1 cellular context compared by ENCODE assay signal in the genomic region with DNA sequence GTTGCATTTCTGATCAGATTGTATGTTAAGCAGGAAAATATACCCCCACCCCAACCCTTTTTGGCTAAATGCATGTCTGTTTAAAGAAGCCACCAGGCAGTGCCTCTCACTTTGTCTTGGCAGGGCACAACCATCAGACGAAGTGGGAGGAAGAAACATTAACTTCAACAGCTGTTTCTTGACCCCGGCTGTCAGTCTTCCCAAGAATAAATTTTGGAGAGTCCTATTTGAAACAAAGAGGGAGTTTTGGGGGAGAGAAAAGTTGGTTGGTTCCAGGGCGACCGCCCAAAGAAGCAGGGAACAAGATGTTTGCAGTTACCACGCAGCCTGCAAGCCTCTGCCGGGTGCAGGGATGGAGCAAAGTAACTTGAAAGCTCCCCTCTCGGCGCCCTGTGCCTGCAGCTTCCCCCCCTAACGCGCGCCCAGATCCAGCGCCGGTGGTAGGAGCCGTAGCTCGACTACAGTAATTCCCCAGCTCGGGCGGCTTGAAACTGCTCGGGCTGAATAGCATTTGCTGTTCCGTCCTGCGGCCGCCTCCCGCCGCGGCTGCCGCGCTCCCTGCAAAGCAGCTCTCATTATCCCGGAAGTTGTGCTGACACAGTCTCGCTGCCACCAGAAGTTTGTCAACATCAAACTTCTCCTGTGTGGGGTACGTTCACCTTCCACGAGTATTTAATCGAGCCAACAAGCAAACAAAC.
A peak's percentile ranks its signal among the peaks of the same experiment; 100 is the strongest.
TF ChIP-seq lines count a peak whose summit lies in the region.

No MANE protein-coding gene starts in this region.

TF ChIP-seq in HEK293, 187 proteins besides CTCF, POLR2A, EP300 and RAD21 (continued from another document and continues in another):
- TF ChIP-seq, protein P1, sequence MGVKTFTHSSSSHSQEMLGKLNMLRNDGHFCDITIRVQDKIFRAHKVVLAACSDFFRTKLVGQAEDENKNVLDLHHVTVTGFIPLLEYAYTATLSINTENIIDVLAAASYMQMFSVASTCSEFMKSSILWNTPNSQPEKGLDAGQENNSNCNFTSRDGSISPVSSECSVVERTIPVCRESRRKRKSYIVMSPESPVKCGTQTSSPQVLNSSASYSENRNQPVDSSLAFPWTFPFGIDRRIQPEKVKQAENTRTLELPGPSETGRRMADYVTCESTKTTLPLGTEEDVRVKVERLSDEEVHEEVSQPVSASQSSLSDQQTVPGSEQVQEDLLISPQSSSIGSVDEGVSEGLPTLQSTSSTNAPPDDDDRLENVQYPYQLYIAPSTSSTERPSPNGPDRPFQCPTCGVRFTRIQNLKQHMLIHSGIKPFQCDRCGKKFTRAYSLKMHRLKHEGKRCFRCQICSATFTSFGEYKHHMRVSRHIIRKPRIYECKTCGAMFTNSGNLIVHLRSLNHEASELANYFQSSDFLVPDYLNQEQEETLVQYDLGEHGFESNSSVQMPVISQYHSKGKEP (tag by site-specific recombination; IDR thresholded peaks at IDR 0.05), result peak; percentile 93
- no peak for TF ChIP-seq ZNF777 (tag by site-specific recombination; IDR thresholded peaks at IDR 0.05; ENCODE audit: borderline replicate concordance)
- TF ChIP-seq, protein P2, sequence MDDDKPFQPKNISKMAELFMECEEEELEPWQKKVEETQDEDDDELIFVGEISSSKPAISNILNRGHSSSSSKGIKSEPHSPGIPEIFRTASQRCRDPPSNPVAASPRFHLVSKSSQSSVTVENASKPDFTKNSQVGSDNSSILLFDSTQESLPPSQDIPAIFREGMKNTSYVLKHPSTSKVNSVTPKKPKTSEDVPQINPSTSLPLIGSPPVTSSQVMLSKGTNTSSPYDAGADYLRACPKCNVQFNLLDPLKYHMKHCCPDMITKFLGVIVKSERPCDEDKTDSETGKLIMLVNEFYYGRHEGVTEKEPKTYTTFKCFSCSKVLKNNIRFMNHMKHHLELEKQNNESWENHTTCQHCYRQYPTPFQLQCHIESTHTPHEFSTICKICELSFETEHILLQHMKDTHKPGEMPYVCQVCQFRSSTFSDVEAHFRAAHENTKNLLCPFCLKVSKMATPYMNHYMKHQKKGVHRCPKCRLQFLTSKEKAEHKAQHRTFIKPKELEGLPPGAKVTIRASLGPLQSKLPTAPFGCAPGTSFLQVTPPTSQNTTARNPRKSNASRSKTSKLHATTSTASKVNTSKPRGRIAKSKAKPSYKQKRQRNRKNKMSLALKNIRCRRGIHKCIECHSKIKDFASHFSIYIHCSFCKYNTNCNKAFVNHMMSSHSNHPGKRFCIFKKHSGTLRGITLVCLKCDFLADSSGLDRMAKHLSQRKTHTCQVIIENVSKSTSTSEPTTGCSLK (tag by site-specific recombination; IDR thresholded peaks at IDR 0.05), result no peak
- TF ChIP-seq ZNF112 (tag by site-specific recombination; IDR thresholded peaks at IDR 0.05), result no peak
- no peak for TF ChIP-seq ZNF157 (tag by site-specific recombination; IDR thresholded peaks at IDR 0.05)
- TF ChIP-seq, protein P3, sequence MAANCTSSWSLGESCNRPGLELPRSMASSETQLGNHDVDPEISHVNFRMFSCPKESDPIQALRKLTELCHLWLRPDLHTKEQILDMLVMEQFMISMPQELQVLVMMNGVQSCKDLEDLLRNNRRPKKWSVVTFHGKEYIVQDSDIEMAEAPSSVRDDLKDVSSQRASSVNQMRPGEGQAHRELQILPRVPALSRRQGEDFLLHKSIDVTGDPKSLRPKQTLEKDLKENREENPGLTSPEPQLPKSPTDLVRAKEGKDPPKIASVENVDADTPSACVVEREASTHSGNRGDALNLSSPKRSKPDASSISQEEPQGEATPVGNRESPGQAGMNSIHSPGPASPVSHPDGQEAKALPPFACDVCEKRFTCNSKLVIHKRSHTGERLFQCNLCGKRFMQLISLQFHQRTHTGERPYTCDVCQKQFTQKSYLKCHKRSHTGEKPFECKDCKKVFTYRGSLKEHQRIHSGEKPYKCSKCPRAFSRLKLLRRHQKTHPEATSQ (tag by site-specific recombination; IDR thresholded peaks at IDR 0.05), result peak; percentile 55; the same call in 1 of the 2 replicates
- peak; percentile 50; the same call in 1 of the 2 replicates for TF ChIP-seq ZNF239 (tag by site-specific recombination; IDR thresholded peaks at IDR 0.05)
- no peak for TF ChIP-seq ZNF23 (tag by site-specific recombination; IDR thresholded peaks at IDR 0.05; ENCODE audit: borderline replicate concordance)
- peak; percentile 82; the same call in 1 of the 2 replicates for TF ChIP-seq ZNF184 (tag by site-specific recombination; IDR thresholded peaks at IDR 0.05)
- TF ChIP-seq, protein P4, sequence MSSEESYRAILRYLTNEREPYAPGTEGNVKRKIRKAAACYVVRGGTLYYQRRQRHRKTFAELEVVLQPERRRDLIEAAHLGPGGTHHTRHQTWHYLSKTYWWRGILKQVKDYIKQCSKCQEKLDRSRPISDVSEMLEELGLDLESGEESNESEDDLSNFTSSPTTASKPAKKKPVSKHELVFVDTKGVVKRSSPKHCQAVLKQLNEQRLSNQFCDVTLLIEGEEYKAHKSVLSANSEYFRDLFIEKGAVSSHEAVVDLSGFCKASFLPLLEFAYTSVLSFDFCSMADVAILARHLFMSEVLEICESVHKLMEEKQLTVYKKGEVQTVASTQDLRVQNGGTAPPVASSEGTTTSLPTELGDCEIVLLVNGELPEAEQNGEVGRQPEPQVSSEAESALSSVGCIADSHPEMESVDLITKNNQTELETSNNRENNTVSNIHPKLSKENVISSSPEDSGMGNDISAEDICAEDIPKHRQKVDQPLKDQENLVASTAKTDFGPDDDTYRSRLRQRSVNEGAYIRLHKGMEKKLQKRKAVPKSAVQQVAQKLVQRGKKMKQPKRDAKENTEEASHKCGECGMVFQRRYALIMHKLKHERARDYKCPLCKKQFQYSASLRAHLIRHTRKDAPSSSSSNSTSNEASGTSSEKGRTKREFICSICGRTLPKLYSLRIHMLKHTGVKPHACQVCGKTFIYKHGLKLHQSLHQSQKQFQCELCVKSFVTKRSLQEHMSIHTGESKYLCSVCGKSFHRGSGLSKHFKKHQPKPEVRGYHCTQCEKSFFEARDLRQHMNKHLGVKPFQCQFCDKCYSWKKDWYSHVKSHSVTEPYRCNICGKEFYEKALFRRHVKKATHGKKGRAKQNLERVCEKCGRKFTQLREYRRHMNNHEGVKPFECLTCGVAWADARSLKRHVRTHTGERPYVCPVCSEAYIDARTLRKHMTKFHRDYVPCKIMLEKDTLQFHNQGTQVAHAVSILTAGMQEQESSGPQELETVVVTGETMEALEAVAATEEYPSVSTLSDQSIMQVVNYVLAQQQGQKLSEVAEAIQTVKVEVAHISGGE (tag by site-specific recombination; conservative IDR thresholded peaks at IDR 0.05; ENCODE audit: low read depth), result peak; percentile 66
- TF ChIP-seq ZNF416 (tag by site-specific recombination; IDR thresholded peaks at IDR 0.05), result no peak
- TF ChIP-seq, protein P5, sequence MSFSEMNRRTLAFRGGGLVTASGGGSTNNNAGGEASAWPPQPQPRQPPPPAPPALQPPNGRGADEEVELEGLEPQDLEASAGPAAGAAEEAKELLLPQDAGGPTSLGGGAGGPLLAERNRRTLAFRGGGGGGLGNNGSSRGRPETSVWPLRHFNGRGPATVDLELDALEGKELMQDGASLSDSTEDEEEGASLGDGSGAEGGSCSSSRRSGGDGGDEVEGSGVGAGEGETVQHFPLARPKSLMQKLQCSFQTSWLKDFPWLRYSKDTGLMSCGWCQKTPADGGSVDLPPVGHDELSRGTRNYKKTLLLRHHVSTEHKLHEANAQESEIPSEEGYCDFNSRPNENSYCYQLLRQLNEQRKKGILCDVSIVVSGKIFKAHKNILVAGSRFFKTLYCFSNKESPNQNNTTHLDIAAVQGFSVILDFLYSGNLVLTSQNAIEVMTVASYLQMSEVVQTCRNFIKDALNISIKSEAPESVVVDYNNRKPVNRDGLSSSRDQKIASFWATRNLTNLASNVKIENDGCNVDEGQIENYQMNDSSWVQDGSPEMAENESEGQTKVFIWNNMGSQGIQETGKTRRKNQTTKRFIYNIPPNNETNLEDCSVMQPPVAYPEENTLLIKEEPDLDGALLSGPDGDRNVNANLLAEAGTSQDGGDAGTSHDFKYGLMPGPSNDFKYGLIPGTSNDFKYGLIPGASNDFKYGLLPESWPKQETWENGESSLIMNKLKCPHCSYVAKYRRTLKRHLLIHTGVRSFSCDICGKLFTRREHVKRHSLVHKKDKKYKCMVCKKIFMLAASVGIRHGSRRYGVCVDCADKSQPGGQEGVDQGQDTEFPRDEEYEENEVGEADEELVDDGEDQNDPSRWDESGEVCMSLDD (tag by site-specific recombination; IDR thresholded peaks at IDR 0.05), result peak; percentile 76
- TF ChIP-seq GLIS2 (tag by site-specific recombination; IDR thresholded peaks at IDR 0.05), result peak; percentile 90
- no peak for TF ChIP-seq ZNF175 (tag by site-specific recombination; IDR thresholded peaks at IDR 0.05)
- TF ChIP-seq, protein P6, sequence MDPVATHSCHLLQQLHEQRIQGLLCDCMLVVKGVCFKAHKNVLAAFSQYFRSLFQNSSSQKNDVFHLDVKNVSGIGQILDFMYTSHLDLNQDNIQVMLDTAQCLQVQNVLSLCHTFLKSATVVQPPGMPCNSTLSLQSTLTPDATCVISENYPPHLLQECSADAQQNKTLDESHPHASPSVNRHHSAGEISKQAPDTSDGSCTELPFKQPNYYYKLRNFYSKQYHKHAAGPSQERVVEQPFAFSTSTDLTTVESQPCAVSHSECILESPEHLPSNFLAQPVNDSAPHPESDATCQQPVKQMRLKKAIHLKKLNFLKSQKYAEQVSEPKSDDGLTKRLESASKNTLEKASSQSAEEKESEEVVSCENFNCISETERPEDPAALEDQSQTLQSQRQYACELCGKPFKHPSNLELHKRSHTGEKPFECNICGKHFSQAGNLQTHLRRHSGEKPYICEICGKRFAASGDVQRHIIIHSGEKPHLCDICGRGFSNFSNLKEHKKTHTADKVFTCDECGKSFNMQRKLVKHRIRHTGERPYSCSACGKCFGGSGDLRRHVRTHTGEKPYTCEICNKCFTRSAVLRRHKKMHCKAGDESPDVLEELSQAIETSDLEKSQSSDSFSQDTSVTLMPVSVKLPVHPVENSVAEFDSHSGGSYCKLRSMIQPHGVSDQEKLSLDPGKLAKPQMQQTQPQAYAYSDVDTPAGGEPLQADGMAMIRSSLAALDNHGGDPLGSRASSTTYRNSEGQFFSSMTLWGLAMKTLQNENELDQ (tag by site-specific recombination; IDR thresholded peaks at IDR 0.05; ENCODE audit: low read depth), result peak; percentile 97
- TF ChIP-seq, protein P7, sequence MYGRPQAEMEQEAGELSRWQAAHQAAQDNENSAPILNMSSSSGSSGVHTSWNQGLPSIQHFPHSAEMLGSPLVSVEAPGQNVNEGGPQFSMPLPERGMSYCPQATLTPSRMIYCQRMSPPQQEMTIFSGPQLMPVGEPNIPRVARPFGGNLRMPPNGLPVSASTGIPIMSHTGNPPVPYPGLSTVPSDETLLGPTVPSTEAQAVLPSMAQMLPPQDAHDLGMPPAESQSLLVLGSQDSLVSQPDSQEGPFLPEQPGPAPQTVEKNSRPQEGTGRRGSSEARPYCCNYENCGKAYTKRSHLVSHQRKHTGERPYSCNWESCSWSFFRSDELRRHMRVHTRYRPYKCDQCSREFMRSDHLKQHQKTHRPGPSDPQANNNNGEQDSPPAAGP (tag by site-specific recombination; IDR thresholded peaks at IDR 0.05), result peak; percentile 67
- peak; percentile 54; the same call in 1 of the 2 replicates for TF ChIP-seq SP2 (tag by site-specific recombination; IDR thresholded peaks at IDR 0.05)
- TF ChIP-seq ZNF366 (tag by site-specific recombination; conservative IDR thresholded peaks at IDR 0.05), result peak; percentile 68
- peak; percentile 62; the same call in 1 of the 2 replicates for TF ChIP-seq ZBTB21 (tag by site-specific recombination; IDR thresholded peaks at IDR 0.05)
- TF ChIP-seq ZFP3 (tag by site-specific recombination; IDR thresholded peaks at IDR 0.05; ENCODE audit: low read depth), result no peak
- TF ChIP-seq ZNF785 (tag by site-specific recombination; IDR thresholded peaks at IDR 0.05), result no peak
- TF ChIP-seq, protein P8, sequence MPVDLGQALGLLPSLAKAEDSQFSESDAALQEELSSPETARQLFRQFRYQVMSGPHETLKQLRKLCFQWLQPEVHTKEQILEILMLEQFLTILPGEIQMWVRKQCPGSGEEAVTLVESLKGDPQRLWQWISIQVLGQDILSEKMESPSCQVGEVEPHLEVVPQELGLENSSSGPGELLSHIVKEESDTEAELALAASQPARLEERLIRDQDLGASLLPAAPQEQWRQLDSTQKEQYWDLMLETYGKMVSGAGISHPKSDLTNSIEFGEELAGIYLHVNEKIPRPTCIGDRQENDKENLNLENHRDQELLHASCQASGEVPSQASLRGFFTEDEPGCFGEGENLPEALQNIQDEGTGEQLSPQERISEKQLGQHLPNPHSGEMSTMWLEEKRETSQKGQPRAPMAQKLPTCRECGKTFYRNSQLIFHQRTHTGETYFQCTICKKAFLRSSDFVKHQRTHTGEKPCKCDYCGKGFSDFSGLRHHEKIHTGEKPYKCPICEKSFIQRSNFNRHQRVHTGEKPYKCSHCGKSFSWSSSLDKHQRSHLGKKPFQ (tag by site-specific recombination; IDR thresholded peaks at IDR 0.05), result peak; percentile 49
- TF ChIP-seq SCRT1 (tag by site-specific recombination; IDR thresholded peaks at IDR 0.05; ENCODE audit: borderline replicate concordance), result peak; percentile 36; the same call in 1 of the 2 replicates
- TF ChIP-seq ZNF341 (tag by site-specific recombination; IDR thresholded peaks at IDR 0.05; ENCODE audit: low read depth), result peak; percentile 100
- TF ChIP-seq, protein P9, sequence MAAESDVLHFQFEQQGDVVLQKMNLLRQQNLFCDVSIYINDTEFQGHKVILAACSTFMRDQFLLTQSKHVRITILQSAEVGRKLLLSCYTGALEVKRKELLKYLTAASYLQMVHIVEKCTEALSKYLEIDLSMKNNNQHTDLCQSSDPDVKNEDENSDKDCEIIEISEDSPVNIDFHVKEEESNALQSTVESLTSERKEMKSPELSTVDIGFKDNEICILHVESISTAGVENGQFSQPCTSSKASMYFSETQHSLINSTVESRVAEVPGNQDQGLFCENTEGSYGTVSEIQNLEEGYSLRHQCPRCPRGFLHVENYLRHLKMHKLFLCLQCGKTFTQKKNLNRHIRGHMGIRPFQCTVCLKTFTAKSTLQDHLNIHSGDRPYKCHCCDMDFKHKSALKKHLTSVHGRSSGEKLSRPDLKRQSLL (tag by site-specific recombination; IDR thresholded peaks at IDR 0.05), result peak; percentile 87
- 0 out of 2 replicates have a peak, but pooled peaks have one; percentile 32 for TF ChIP-seq REPIN1 (tag by site-specific recombination; IDR thresholded peaks at IDR 0.05; ENCODE audit: low read depth)
- 0 out of 2 replicates have a peak, but pooled peaks have one; percentile 24 for TF ChIP-seq KLF1 (tag by site-specific recombination; IDR thresholded peaks at IDR 0.05)
- TF ChIP-seq ZNF660 (tag by site-specific recombination; IDR thresholded peaks at IDR 0.05), result peak; percentile 94
- no peak for TF ChIP-seq ZNF140 (tag by site-specific recombination; IDR thresholded peaks at IDR 0.05)
- peak; percentile 76 for TF ChIP-seq ZNF596 (tag by site-specific recombination; IDR thresholded peaks at IDR 0.05)
- no peak for TF ChIP-seq ZNF354C (tag by site-specific recombination; IDR thresholded peaks at IDR 0.05; ENCODE audit: borderline replicate concordance, low read depth)
- TF ChIP-seq ZNF768 (tag by site-specific recombination; IDR thresholded peaks at IDR 0.05), result 0 out of 2 replicates have a peak, but pooled peaks have one; percentile 34
- no peak for TF ChIP-seq ZNF621 (tag by site-specific recombination; IDR thresholded peaks at IDR 0.05)
- TF ChIP-seq ZSCAN16 (tag by site-specific recombination; IDR thresholded peaks at IDR 0.05), result 0 out of 2 replicates have a peak, but pooled peaks have one; percentile 59
- TF ChIP-seq ZNF223 (tag by site-specific recombination; IDR thresholded peaks at IDR 0.05), result 0 out of 2 replicates have a peak, but pooled peaks have one; percentile 19
